Comparison of ENCODE assay signal across 8 cellular contexts in genomic region chr6:43427406-43428111, GRCh38. TPM values are rescaled to one million over a fixed set of nuclear protein-coding genes. Genes with fewer than 3 reads are reported as not detected.
DNase-seq lines count a peak whose midpoint lies in the region; ATAC-seq, FAIRE-seq and TF ChIP-seq lines count a peak whose summit lies in the region.

Gene ABCC10 (plus strand): TSS chr6:43427541. CDS start chr6:43427979, 438 bp downstream.

- dilution Hi-C loops in endothelial cell of umbilical vein (cut with MboI; ENCODE audit: extremely low pct_ligation_motif_present, low sequenced_read_pairs), result no loop called here

- H3K4me1 ChIP-seq in OCI-LY3 (ENCODE audit: low read length) (peaks cover 16% of the 10 kb centered on the region), endothelial cell of umbilical vein (ENCODE audit: control insufficient read depth, extremely low read depth, insufficient read depth, low read length) (peaks cover 12% of the 10 kb centered on the region)

- H3K36me3 ChIP-seq in OCI-LY3 (replicated peaks; ENCODE audit: low read depth, low read length) (peaks cover 10% of the 10 kb centered on the region), endothelial cell of umbilical vein (ENCODE audit: control insufficient read depth in 2 of 2, extremely low read depth in 1 of 2, insufficient read depth in 2 of 2, low read length in 2 of 2) (peaks cover 0 to 5% of the 10 kb centered on the region in 2 experiments)

- TF ChIP-seq CTCF in OCI-LY3 (IDR thresholded peaks at IDR 0.05; ENCODE audit: low read depth, low read length) (peak; percentile 61), endothelial cell of umbilical vein (IDR thresholded peaks at IDR 0.05; ENCODE audit: extremely low read depth in 1 of 2, insufficient read depth in 1 of 2, low read depth in 1 of 2, low read length in 2 of 2) (peak in 1 of 2 donors; percentile 53)

- H3K9ac ChIP-seq in OCI-LY3 (ENCODE audit: low read length), result peak within 1 kb of the TSS; percentile 75
- peak within 1 kb of the TSS; percentile 70 for H3K9ac ChIP-seq in endothelial cell of umbilical vein (replicated peaks; ENCODE audit: extremely low read depth, insufficient read depth, low read length)

- TF ChIP-seq POLR2A in endothelial cell of umbilical vein (IDR thresholded peaks at IDR 0.05; ENCODE audit: low read depth, low read length), result peak; percentile 94

- peak within 1 kb of the TSS; percentile 70 for H3K27ac ChIP-seq in OCI-LY3 (ENCODE audit: low read length)
- peak within 1 kb of the TSS; percentile 57 for H3K27ac ChIP-seq in endothelial cell of umbilical vein (ENCODE audit: insufficient read depth, low read depth, low read length)

- no TSS peak for BruUV-seq in endothelial cell of umbilical vein (replicated peaks; lab: Mats Ljungman, UMichigan)

- DNase-seq in DMS 273 treated with DMSO at 0.1 percent for 48 hours (lab: John Stamatoyannopoulos, UW), result peak; percentile 95
- DNase-seq in HuH-7 (ENCODE audit: low spot score), result peak; percentile 90
- peak; percentile 94 for DNase-seq in activated CD8-positive, alpha-beta memory T cell treated with anti-CD3 and anti-CD28 coated beads, Interleukin-2, amount 50 U/mL, for 48 hours
- DNase-seq in endothelial cell of umbilical vein (ENCODE audit: low read depth, low spot score), result peak; percentile 95
- DNase-seq in midbrain (lab: John Stamatoyannopoulos, UW), result peak; percentile 91
- peak; percentile 79 to 89 for DNase-seq in stimulated activated CD8-positive, alpha-beta memory T cell treated with anti-CD3 and anti-CD28 coated beads, Interleukin-2, amount 100 ng/mL, for 1 hour (ENCODE audit: low read depth in 2 of 2)

- H3K4me3 ChIP-seq in OCI-LY3 (ENCODE audit: low read length), result peak within 1 kb of the TSS; percentile 79
- peak within 1 kb of the TSS; percentile 14 to 66 (median 60) for H3K4me3 ChIP-seq in endothelial cell of umbilical vein (replicated peaks in 1 of 3; ENCODE audit: insufficient read depth in 1 of 3, low read depth in 1 of 3, low read length in 3 of 3)

- H2AFZ ChIP-seq in OCI-LY3 (ENCODE audit: low read depth, low read length) (peak within 1 kb of the TSS; percentile 87), endothelial cell of umbilical vein (ENCODE audit: low read depth, low read length) (peak within 1 kb of the TSS; percentile 78)

- H3K4me2 ChIP-seq in OCI-LY3 (ENCODE audit: low read length), result peak within 1 kb of the TSS; percentile 76
- peak within 1 kb of the TSS; percentile 85 for H3K4me2 ChIP-seq in endothelial cell of umbilical vein (ENCODE audit: insufficient read depth, low read length)

- H4K20me1 ChIP-seq in OCI-LY3 (ENCODE audit: insufficient read depth, low read length) (no peaks in the 10 kb centered on the region), endothelial cell of umbilical vein (replicated peaks; ENCODE audit: control insufficient read depth, extremely low read depth, insufficient read depth, low read length) (no peaks in the 10 kb centered on the region)

- peak; percentile 99 for FAIRE-seq in endothelial cell of umbilical vein (lab: Jason Lieb, UNC)

- ATAC-seq in GM21515 (IDR thresholded peaks at IDR 0.05; ENCODE audit: unreplicated experiment), result peak; percentile 89

- H3K79me2 ChIP-seq in OCI-LY3 (ENCODE audit: low read length) (peaks cover 21% of the 10 kb centered on the region), endothelial cell of umbilical vein (ENCODE audit: control insufficient read depth, insufficient read depth, low read length) (peaks cover 9% of the 10 kb centered on the region)

- CTCF ChIA-PET in endothelial cell of umbilical vein (lab: Charles Lee), result interaction anchor here (0.8 to 1.3 kb wide), 5 partner anchors 9 to 164 kb away, joined by 3 to 4 read pairs (median 3); no protein-coding TSS in a partner anchor

- H3K9me3 ChIP-seq in OCI-LY3 (ENCODE audit: insufficient read depth, low read length) (no peaks in the 10 kb centered on the region), endothelial cell of umbilical vein (replicated peaks; ENCODE audit: control insufficient read depth, insufficient read depth, low read length) (no peaks in the 10 kb centered on the region)

- no peaks in the 10 kb centered on the region for H3K9me1 ChIP-seq in endothelial cell of umbilical vein (replicated peaks; ENCODE audit: control insufficient read depth, extremely low read depth, insufficient read depth, low read length)

- intact Hi-C loops in endothelial cell of umbilical vein (cut with micrococcal nuclease), result loop anchor here (1.0 to 5.0 kb wide), 2 partner anchors 58 to 200 kb away; partner anchors contain the start of genes GTPBP2 and ZNF318

- POLR2A ChIA-PET in endothelial cell of umbilical vein (lab: Charles Lee), result no interaction called here

- H3K27me3 ChIP-seq in OCI-LY3 (ENCODE audit: low read depth, low read length) (no peaks in the 10 kb centered on the region), endothelial cell of umbilical vein (ENCODE audit: control insufficient read depth in 2 of 2, insufficient read depth in 2 of 2, low read length in 2 of 2) (no peaks in the 10 kb centered on the region)

TF ChIP-seq in endothelial cell of umbilical vein, 7 proteins besides CTCF, POLR2A, EP300 and RAD21:
- TF ChIP-seq MYC (IDR thresholded peaks at IDR 0.05; ENCODE audit: low read depth, low read length), result peak; percentile 4
- no peak for TF ChIP-seq EZH2 (IDR thresholded peaks at IDR 0.05; ENCODE audit: borderline replicate concordance, low read depth, low read length, severe bottlenecking)
- TF ChIP-seq POLR2AphosphoS5 (IDR thresholded peaks at IDR 0.05; ENCODE audit: insufficient read depth, low read depth, low read length), result peak; percentile 84
- TF ChIP-seq GATA2 (IDR thresholded peaks at IDR 0.05; ENCODE audit: insufficient read depth, insufficient read length, low read depth, low read length), result no peak

RNA-seq across cellular contexts. Expression of gene ABCC10, which starts in this region (rescaled TPM):
- total RNA-seq in endothelial cell of umbilical vein, result 34.8 and 37.9 TPM in 2 replicates
- 29.2 and 32.9 TPM in 2 replicates for polyA plus RNA-seq in endothelial cell of umbilical vein
- 15.6 and 20.6 TPM in 2 replicates for polyA plus RNA-seq in endothelial cell of umbilical vein (2011; cell fraction: cytosol; rRNA removed)
- polyA plus RNA-seq in endothelial cell of umbilical vein (2011; cell fraction: nucleus; rRNA removed), result 69.9 and 84.5 TPM in 2 replicates
- polyA plus RNA-seq in endothelial cell of umbilical vein (2012), result 20.0 and 21.0 TPM in 2 replicates
- 27.7 and 32.3 TPM in 2 replicates for polyA minus RNA-seq in endothelial cell of umbilical vein
- 6.0 TPM for polyA minus RNA-seq in endothelial cell of umbilical vein (2011; cell fraction: cytosol; rRNA and poly(A)+ RNA removed)
- 34.8 and 37.5 TPM in 2 replicates for polyA minus RNA-seq in endothelial cell of umbilical vein (2011; cell fraction: nucleus; rRNA and poly(A)+ RNA removed)

Comparison
In these comparisons a context has a peak if more than half of its experiments do, and no peak if none do; other contexts are left out.
1. Peak in every context shown above with its lines: DNase-seq, ATAC-seq, H3K4me3 ChIP-seq and H3K27ac ChIP-seq.